In genomic region chr18:22559414-22560282, GRCh38 we compare ENCODE assay signal across 8 cellular contexts.
DNase-seq lines count a peak whose midpoint lies in the region; ATAC-seq and TF ChIP-seq lines count a peak whose summit lies in the region.

No MANE protein-coding gene starts in this region.

- POLR2A ChIA-PET in activated CD4-positive, alpha-beta memory T cell treated with anti-CD3 and anti-CD28 coated beads for 36 hours (lab: Charles Lee) = no interaction called here
- POLR2A ChIA-PET in activated CD4-positive, alpha-beta memory T cell treated with anti-CD3 and anti-CD28 coated beads, Interleukin-2, amount 10 ng/mL, durations not matched to agents 7 days and 5 days (lab: Charles Lee) = no interaction called here
- POLR2A ChIA-PET in T-cell (lab: Charles Lee) = no interaction called here

- no peaks in the 10 kb centered on the region for H3K9me3 ChIP-seq in esophagus (ENCODE audit: control insufficient read depth in 2 of 2, insufficient read depth in 1 of 2, low read depth in 1 of 2, low read length in 1 of 2)
- H3K9me3 ChIP-seq in mucosa of rectum (ENCODE audit: control insufficient read depth in 2 of 2, low read length in 2 of 2) = no peaks in the 10 kb centered on the region
- no peaks in the 10 kb centered on the region for H3K9me3 ChIP-seq in uterus

- DNase-seq in activated CD4-positive, alpha-beta memory T cell treated with anti-CD3 and anti-CD28 coated beads for 36 hours = peak; percentile 10
- DNase-seq in activated CD4-positive, alpha-beta memory T cell treated with anti-CD3 and anti-CD28 coated beads, Interleukin-2, amount 10 ng/mL, durations not matched to agents 7 days and 5 days = no peak
- DNase-seq in T-cell (peak in 5 of 34 experiments; percentile 0 to 8 (median 2)), uterus (peak; percentile 77 to 78)
- DNase-seq in stimulated activated CD4-positive, alpha-beta T cell treated with anti-CD3 and anti-CD28 coated beads, Interleukin-1b, Interleukin-23, amount 100 ng/mL, for 48 hours = no peak

- 2 to 3% methylated on average over 59 to 64 of the region's 64 CpGs for WGBS in esophagus, 2 donors

- CTCF ChIA-PET in activated CD4-positive, alpha-beta memory T cell treated with anti-CD3 and anti-CD28 coated beads for 36 hours (lab: Charles Lee) = no interaction called here
- CTCF ChIA-PET in activated CD4-positive, alpha-beta memory T cell treated with anti-CD3 and anti-CD28 coated beads, Interleukin-2, amount 10 ng/mL, durations not matched to agents 7 days and 5 days (lab: Charles Lee) = no interaction called here
- CTCF ChIA-PET in T-cell (lab: Charles Lee) = interaction anchor here (0.5 to 0.7 kb wide), 2 partner anchors 321 to 443 kb away, joined by 3 to 5 read pairs; no protein-coding TSS in a partner anchor

- no peaks in the 10 kb centered on the region for H3K9me3 Mint-ChIP-seq in activated CD4-positive, alpha-beta memory T cell treated with anti-CD3 and anti-CD28 coated beads for 36 hours
- no peaks in the 10 kb centered on the region for H3K9me3 Mint-ChIP-seq in activated CD4-positive, alpha-beta memory T cell treated with anti-CD3 and anti-CD28 coated beads, Interleukin-2, amount 10 ng/mL, durations not matched to agents 7 days and 5 days
- no peaks in the 10 kb centered on the region for H3K9me3 Mint-ChIP-seq in T-cell

- H3K4me3 ChIP-seq in esophagus (ENCODE audit: low read depth in 1 of 2, low read length in 2 of 2) (peak overlapping the region; percentile 33 to 46), mucosa of rectum (ENCODE audit: low read length in 2 of 2) (peak overlapping the region; percentile 61 to 67), uterus (peak overlapping the region; percentile 41 to 52)

- no peak for TF ChIP-seq POLR2A in uterus (IDR thresholded peaks at IDR 0.05)

- H3K4me3 Mint-ChIP-seq in activated CD4-positive, alpha-beta memory T cell treated with anti-CD3 and anti-CD28 coated beads for 36 hours = peak overlapping the region; percentile 37
- H3K4me3 Mint-ChIP-seq in activated CD4-positive, alpha-beta memory T cell treated with anti-CD3 and anti-CD28 coated beads, Interleukin-2, amount 10 ng/mL, durations not matched to agents 7 days and 5 days = no peak overlapping the region
- H3K4me3 Mint-ChIP-seq in T-cell = peak overlapping the region; percentile 56 to 65 (median 59)

- peak overlapping the region; percentile 17 to 55 for H3K9ac ChIP-seq in mucosa of rectum (ENCODE audit: low read depth in 1 of 2, low read length in 2 of 2)

- ATAC-seq in T-cell (replicated peaks in 1 of 4) (peak in 3 of 4 experiments; percentile 18 to 42 (median 33)), HG03378 (IDR thresholded peaks at IDR 0.05; ENCODE audit: unreplicated experiment) (no peak)

- peak in 2 of 4 experiments; percentile 41 to 52 for TF ChIP-seq CTCF in uterus (IDR thresholded peaks at IDR 0.05)

- peaks cover 5% of the 10 kb centered on the region for H3K4me1 Mint-ChIP-seq in activated CD4-positive, alpha-beta memory T cell treated with anti-CD3 and anti-CD28 coated beads for 36 hours (ENCODE audit: low read depth)
- peaks cover 2% of the 10 kb centered on the region for H3K4me1 Mint-ChIP-seq in activated CD4-positive, alpha-beta memory T cell treated with anti-CD3 and anti-CD28 coated beads, Interleukin-2, amount 10 ng/mL, durations not matched to agents 7 days and 5 days
- peaks cover 5 to 10% (median 7%) of the 10 kb centered on the region in 3 donors for H3K4me1 Mint-ChIP-seq in T-cell

- H3K27ac Mint-ChIP-seq in activated CD4-positive, alpha-beta memory T cell treated with anti-CD3 and anti-CD28 coated beads for 36 hours = no peak overlapping the region
- H3K27ac Mint-ChIP-seq in activated CD4-positive, alpha-beta memory T cell treated with anti-CD3 and anti-CD28 coated beads, Interleukin-2, amount 10 ng/mL, durations not matched to agents 7 days and 5 days = no peak overlapping the region
- no peak overlapping the region for H3K27ac Mint-ChIP-seq in T-cell

- H3K4me1 ChIP-seq in esophagus (ENCODE audit: control insufficient read depth in 2 of 2, insufficient read depth in 2 of 2, low read length in 1 of 2) = no peaks in the 10 kb centered on the region
- peaks cover 0 to 7% of the 10 kb centered on the region in 2 donors for H3K4me1 ChIP-seq in mucosa of rectum (ENCODE audit: control insufficient read depth in 2 of 2, insufficient read depth in 2 of 2, low read length in 2 of 2)
- H3K4me1 ChIP-seq in uterus = peaks cover 4% of the 10 kb centered on the region in 2 donors

- H3K27me3 Mint-ChIP-seq in activated CD4-positive, alpha-beta memory T cell treated with anti-CD3 and anti-CD28 coated beads for 36 hours = peaks cover 37% of the 10 kb centered on the region
- peaks cover 41% of the 10 kb centered on the region for H3K27me3 Mint-ChIP-seq in activated CD4-positive, alpha-beta memory T cell treated with anti-CD3 and anti-CD28 coated beads, Interleukin-2, amount 10 ng/mL, durations not matched to agents 7 days and 5 days
- peaks cover 42 to 46% of the 10 kb centered on the region in 2 donors for H3K27me3 Mint-ChIP-seq in T-cell

- intact Hi-C loops in activated CD4-positive, alpha-beta memory T cell treated with anti-CD3 and anti-CD28 coated beads for 36 hours (cut with micrococcal nuclease) = loop anchor here (5.0 kb wide), 2 partner anchors 562 to 662 kb away; no protein-coding TSS in a partner anchor
- intact Hi-C loops in uterus (cut with DNase I; ENCODE audit: low total_unique reads) = loop anchor here (5.0 to 10.0 kb wide), 2 partner anchors 212 to 395 kb away; partner anchors contain the start of gene GATA6

- H3K27me3 ChIP-seq in esophagus (ENCODE audit: control insufficient read depth in 1 of 2, insufficient read depth in 2 of 2, low read length in 2 of 2) = no peaks in the 10 kb centered on the region
- H3K27me3 ChIP-seq in mucosa of rectum (ENCODE audit: control insufficient read depth in 2 of 2, insufficient read depth in 2 of 2, low read length in 2 of 2) = no peaks in the 10 kb centered on the region
- no peaks in the 10 kb centered on the region for H3K27me3 ChIP-seq in uterus

- H3K27ac ChIP-seq in esophagus (ENCODE audit: low read depth in 2 of 2, low read length in 1 of 2) (peak overlapping the region in 1 of 2 donors; percentile 43), mucosa of rectum (ENCODE audit: low read depth in 2 of 2, low read length in 2 of 2) (peak overlapping the region in 1 of 2 donors; percentile 4), uterus (peak overlapping the region; percentile 92 to 96)

- H3K36me3 ChIP-seq in esophagus (ENCODE audit: control insufficient read depth in 2 of 2, insufficient read depth in 2 of 2, low read length in 1 of 2) (no peaks in the 10 kb centered on the region), mucosa of rectum (ENCODE audit: control insufficient read depth in 2 of 2, insufficient read depth in 2 of 2, low read length in 2 of 2) (no peaks in the 10 kb centered on the region), uterus (no peaks in the 10 kb centered on the region)

- H3K36me3 Mint-ChIP-seq in activated CD4-positive, alpha-beta memory T cell treated with anti-CD3 and anti-CD28 coated beads for 36 hours = no peaks in the 10 kb centered on the region
- H3K36me3 Mint-ChIP-seq in activated CD4-positive, alpha-beta memory T cell treated with anti-CD3 and anti-CD28 coated beads, Interleukin-2, amount 10 ng/mL, durations not matched to agents 7 days and 5 days (ENCODE audit: low read depth) = no peaks in the 10 kb centered on the region
- H3K36me3 Mint-ChIP-seq in T-cell = no peaks in the 10 kb centered on the region

Comparison
In these comparisons a context has a peak if more than half of its experiments do, and no peak if none do; other contexts are left out.
1. DNase-seq: peak in activated CD4-positive, alpha-beta memory T cell treated with anti-CD3 and anti-CD28 coated beads for 36 hours (single experiment) and uterus (2 of 2); none in activated CD4-positive, alpha-beta memory T cell treated with anti-CD3 and anti-CD28 coated beads, Interleukin-2, amount 10 ng/mL, durations not matched to agents 7 days and 5 days (single experiment) and stimulated activated CD4-positive, alpha-beta T cell treated with anti-CD3 and anti-CD28 coated beads, Interleukin-1b, Interleukin-23, amount 100 ng/mL, for 48 hours (single experiment).
2. CTCF ChIA-PET loops: an anchor here in T-cell (0.5 to 0.7 kb wide); none called in activated CD4-positive, alpha-beta memory T cell treated with anti-CD3 and anti-CD28 coated beads for 36 hours and activated CD4-positive, alpha-beta memory T cell treated with anti-CD3 and anti-CD28 coated beads, Interleukin-2, amount 10 ng/mL, durations not matched to agents 7 days and 5 days.
3. Peak in every context shown above with its lines, with median percentiles within 50 percentile points of each other: H3K4me3 ChIP-seq.